Comparison of ENCODE assay signal across 1 cellular context in the genomic region with DNA sequence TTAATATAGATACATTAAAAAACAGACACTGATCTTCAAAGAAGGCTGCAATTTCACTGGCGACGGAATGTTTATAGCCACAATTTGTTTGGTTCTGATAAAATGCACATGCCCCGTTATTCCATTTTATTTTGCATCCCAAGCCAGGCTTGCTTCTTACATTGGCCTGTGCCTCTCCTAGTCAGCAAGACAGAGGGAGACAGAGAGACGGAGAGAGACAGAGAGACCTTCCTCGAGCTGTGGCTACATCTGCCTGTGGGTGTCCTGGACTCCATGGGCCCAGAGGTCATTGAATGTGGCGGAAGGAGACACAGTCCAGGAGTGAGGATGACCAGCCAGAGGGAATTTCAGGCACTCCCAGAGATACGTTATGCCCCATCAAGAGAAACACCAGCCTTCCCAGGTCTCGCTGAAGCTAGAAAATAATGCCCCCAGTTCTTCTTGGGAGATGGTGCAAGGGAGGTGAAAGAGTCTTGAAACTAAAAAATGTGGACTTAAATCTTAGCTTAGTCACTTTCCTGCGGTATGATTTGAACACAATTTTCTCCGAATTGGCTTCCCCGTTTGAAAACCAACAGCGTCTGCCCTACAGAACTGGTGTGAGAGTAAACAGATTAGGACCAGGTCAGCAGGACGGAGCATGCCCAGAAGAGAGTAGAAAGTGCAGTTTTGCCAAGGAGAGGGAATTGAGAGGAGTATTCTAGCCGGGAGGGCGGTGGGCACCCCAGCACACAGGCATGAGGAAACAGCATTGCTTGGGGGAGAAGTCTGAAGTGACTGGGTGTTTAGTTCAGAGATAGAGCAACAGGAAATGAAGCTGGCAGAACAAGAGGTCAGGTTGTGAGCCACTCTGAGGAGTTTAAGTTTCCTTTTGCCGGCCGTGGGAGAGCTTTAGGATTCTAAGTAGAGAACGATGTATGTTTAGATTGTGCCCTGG.
TF ChIP-seq lines count a peak whose summit lies in the region.

No MANE protein-coding gene starts in this region.

TF ChIP-seq in H1, 55 proteins besides CTCF, POLR2A, EP300 and RAD21:
- TF ChIP-seq HDAC2 (IDR thresholded peaks at IDR 0.05; ENCODE audit: borderline replicate concordance in 1 of 2, low read depth in 2 of 2, low read length in 2 of 2) (no peak), NRF1 (IDR thresholded peaks at IDR 0.05; ENCODE audit: low read depth, low read length) (no peak), CEBPB (IDR thresholded peaks at IDR 0.05; ENCODE audit: low read depth, low read length) (no peak), CHD1 (IDR thresholded peaks at IDR 0.05; ENCODE audit: low read depth, low read length) (no peak), GTF2F1 (IDR thresholded peaks at IDR 0.05; ENCODE audit: borderline replicate concordance, low read depth, low read length) (no peak), EZH2 (IDR thresholded peaks at IDR 0.05; ENCODE audit: low read depth, low read length, severe bottlenecking) (no peak), BRCA1 (IDR thresholded peaks at IDR 0.05; ENCODE audit: low read depth, low read length) (no peak), POLR2AphosphoS5 (IDR thresholded peaks at IDR 0.05; ENCODE audit: low read depth, low read length) (no peak), RBBP5 (IDR thresholded peaks at IDR 0.05; ENCODE audit: borderline replicate concordance, low read depth, low read length) (no peak)
- TF ChIP-seq, protein P1, sequence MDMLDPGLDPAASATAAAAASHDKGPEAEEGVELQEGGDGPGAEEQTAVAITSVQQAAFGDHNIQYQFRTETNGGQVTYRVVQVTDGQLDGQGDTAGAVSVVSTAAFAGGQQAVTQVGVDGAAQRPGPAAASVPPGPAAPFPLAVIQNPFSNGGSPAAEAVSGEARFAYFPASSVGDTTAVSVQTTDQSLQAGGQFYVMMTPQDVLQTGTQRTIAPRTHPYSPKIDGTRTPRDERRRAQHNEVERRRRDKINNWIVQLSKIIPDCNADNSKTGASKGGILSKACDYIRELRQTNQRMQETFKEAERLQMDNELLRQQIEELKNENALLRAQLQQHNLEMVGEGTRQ (IDR thresholded peaks at IDR 0.05; ENCODE audit: low read length) = no peak
- TF ChIP-seq, protein P2, sequence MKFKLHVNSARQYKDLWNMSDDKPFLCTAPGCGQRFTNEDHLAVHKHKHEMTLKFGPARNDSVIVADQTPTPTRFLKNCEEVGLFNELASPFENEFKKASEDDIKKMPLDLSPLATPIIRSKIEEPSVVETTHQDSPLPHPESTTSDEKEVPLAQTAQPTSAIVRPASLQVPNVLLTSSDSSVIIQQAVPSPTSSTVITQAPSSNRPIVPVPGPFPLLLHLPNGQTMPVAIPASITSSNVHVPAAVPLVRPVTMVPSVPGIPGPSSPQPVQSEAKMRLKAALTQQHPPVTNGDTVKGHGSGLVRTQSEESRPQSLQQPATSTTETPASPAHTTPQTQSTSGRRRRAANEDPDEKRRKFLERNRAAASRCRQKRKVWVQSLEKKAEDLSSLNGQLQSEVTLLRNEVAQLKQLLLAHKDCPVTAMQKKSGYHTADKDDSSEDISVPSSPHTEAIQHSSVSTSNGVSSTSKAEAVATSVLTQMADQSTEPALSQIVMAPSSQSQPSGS (IDR thresholded peaks at IDR 0.05; ENCODE audit: low read length) = no peak
TF ChIP-seq in H1: peak in this region for 0.
